Comparison of ENCODE assay signal across 19 cellular contexts in genomic region chr13:31114641-31115040, GRCh38. TPM values are rescaled to one million over a fixed set of nuclear protein-coding genes. Genes with fewer than 3 reads are reported as not detected.
A peak's percentile ranks its signal among the peaks of the same experiment; 100 is the strongest.
DNase-seq lines count a peak whose midpoint lies in the region; TF ChIP-seq lines count a peak whose summit lies in the region.
"Had no signal": no experiment of that assay in that cellular context is flagged by ENCODE, and none has a peak within 500 bp of the region (broad histone marks: within the 10 kb centered on the region; RNA-seq: fewer than 3 reads in every experiment).

No MANE protein-coding gene starts in this region.

- TF ChIP-seq CTCF in coronary artery (IDR thresholded peaks at IDR 0.05) (no peak), endothelial cell (IDR thresholded peaks at IDR 0.05; ENCODE audit: unreplicated experiment) (no peak), osteocyte (IDR thresholded peaks at IDR 0.05) (no peak)

- H3K27ac Mint-ChIP-seq in endothelial cell (ENCODE audit: unreplicated experiment) (no peak overlapping the region), osteocyte (ENCODE audit: unreplicated experiment) (no peak overlapping the region)
- H3K27ac Mint-ChIP-seq: B cell; CD4-positive, alpha-beta memory T cell; CD4-positive, CD25-positive, alpha-beta regulatory T cell; CD8-positive, alpha-beta memory T cell had no signal

- H3K4me1 Mint-ChIP-seq in endothelial cell (ENCODE audit: unreplicated experiment) (no peaks in the 10 kb centered on the region), osteocyte (ENCODE audit: unreplicated experiment) (no peaks in the 10 kb centered on the region)
- H3K4me1 Mint-ChIP-seq: B cell; CD4-positive, alpha-beta memory T cell; CD4-positive, CD25-positive, alpha-beta regulatory T cell; CD8-positive, alpha-beta memory T cell had no signal

- no peaks in the 10 kb centered on the region for H3K36me3 Mint-ChIP-seq in endothelial cell (ENCODE audit: low read depth, unreplicated experiment)
- no peaks in the 10 kb centered on the region for H3K36me3 Mint-ChIP-seq in osteocyte (ENCODE audit: unreplicated experiment)
- H3K36me3 Mint-ChIP-seq: CD4-positive, alpha-beta memory T cell; CD4-positive, CD25-positive, alpha-beta regulatory T cell; CD8-positive, alpha-beta memory T cell had no signal

- DNase-seq in coronary artery (ENCODE audit: low spot score) = peak; percentile 17
- no peak for DNase-seq in endothelial cell (ENCODE audit: low spot score)
- peak; percentile 21 for DNase-seq in osteocyte (ENCODE audit: extremely low spot score, unreplicated experiment)
- DNase-seq in NCI-H345 (lab: John Stamatoyannopoulos, UW) = no peak
- no peak for DNase-seq in COR-L47 (lab: John Stamatoyannopoulos, UW)
- no peak for DNase-seq in SKM-1 treated with dmso at 0.1 percent for 144 hours (lab: John Stamatoyannopoulos, UW; ENCODE audit: unreplicated experiment)
- DNase-seq: AML-193; Caco-2; Calu3; CD4-positive, alpha-beta memory T cell; CD4-positive, CD25-positive, alpha-beta regulatory T cell; CD8-positive, alpha-beta memory T cell; DMS79 treated with DMSO at 0.1 percent for 48 hours; GF-D8 had no signal

- H3K4me3 ChIP-seq in coronary artery = no peak overlapping the region
- H3K4me3 ChIP-seq: A549; BLaER1 treated with 17β-estradiol and CSF1 and Interleukin-3, amounts not matched to agents 10 nM and 100 nM had no signal

- no peak overlapping the region for H3K27ac ChIP-seq in coronary artery
- H3K27ac ChIP-seq: 22Rv1; A549; BLaER1 treated with 17β-estradiol and CSF1 and Interleukin-3, amounts not matched to agents 10 nM and 100 nM; C4-2B had no signal

- H3K9me3 Mint-ChIP-seq in endothelial cell (ENCODE audit: unreplicated experiment) = no peaks in the 10 kb centered on the region
- H3K9me3 Mint-ChIP-seq in osteocyte (ENCODE audit: unreplicated experiment) = no peaks in the 10 kb centered on the region
- H3K9me3 Mint-ChIP-seq: CD4-positive, alpha-beta memory T cell had no signal

- H3K4me3 Mint-ChIP-seq in endothelial cell (ENCODE audit: unreplicated experiment) (peak overlapping the region; percentile 16), osteocyte (ENCODE audit: unreplicated experiment) (no peak overlapping the region)
- H3K4me3 Mint-ChIP-seq: B cell; CD4-positive, CD25-positive, alpha-beta regulatory T cell; CD8-positive, alpha-beta memory T cell had no signal

- peaks cover 2% of the 10 kb centered on the region for H3K27me3 Mint-ChIP-seq in endothelial cell (ENCODE audit: unreplicated experiment)
- peaks cover 81% of the 10 kb centered on the region for H3K27me3 Mint-ChIP-seq in osteocyte (ENCODE audit: unreplicated experiment)

RNA-seq across cellular contexts. Expression of gene HSPH1, which starts 47.1 kb away (rescaled TPM):
- total RNA-seq in endothelial cell (ENCODE audit: unreplicated experiment) (43.9 TPM), osteocyte (73.5 and 75.5 TPM in 2 replicates)

Comparison
In these comparisons a context has a peak if more than half of its experiments do, and no peak if none do; other contexts are left out.
1. DNase-seq: peak in coronary artery (single experiment) and osteocyte (single experiment); none in endothelial cell (single experiment), NCI-H345 (single experiment), COR-L47 (single experiment) and SKM-1 treated with dmso at 0.1 percent for 144 hours (single experiment).